ENCODE assay signal across 16 cellular contexts in genomic region chr2:150916997-150917396, GRCh38.
DNase-seq lines count a peak whose midpoint lies in the region; ATAC-seq and TF ChIP-seq lines count a peak whose summit lies in the region.
"Had no signal": no experiment of that assay in that cellular context is flagged by ENCODE, and none has a peak within 500 bp of the region (broad histone marks: within the 10 kb centered on the region; RNA-seq: fewer than 3 reads in every experiment).

No MANE protein-coding gene starts in this region.

- H3K36me3 Mint-ChIP-seq in activated CD4-positive, alpha-beta memory T cell treated with anti-CD3 and anti-CD28 coated beads for 36 hours, result no peaks in the 10 kb centered on the region
- H3K36me3 Mint-ChIP-seq: CD4-positive, CD25-positive, alpha-beta regulatory T cell had no signal

- H3K27me3 Mint-ChIP-seq in activated CD4-positive, alpha-beta memory T cell treated with anti-CD3 and anti-CD28 coated beads for 36 hours, result no peaks in the 10 kb centered on the region
- H3K27me3 Mint-ChIP-seq: CD4-positive, CD25-positive, alpha-beta regulatory T cell had no signal

- H3K27me3 ChIP-seq in foreskin keratinocyte, result no peaks in the 10 kb centered on the region
- H3K27me3 ChIP-seq: adrenal gland had no signal

- no peaks in the 10 kb centered on the region for H3K9me3 Mint-ChIP-seq in activated CD4-positive, alpha-beta memory T cell treated with anti-CD3 and anti-CD28 coated beads for 36 hours

- no peak overlapping the region for H3K4me3 Mint-ChIP-seq in activated CD4-positive, alpha-beta memory T cell treated with anti-CD3 and anti-CD28 coated beads for 36 hours
- H3K4me3 Mint-ChIP-seq: CD4-positive, CD25-positive, alpha-beta regulatory T cell had no signal

- POLR2A ChIA-PET in activated CD4-positive, alpha-beta memory T cell treated with anti-CD3 and anti-CD28 coated beads for 36 hours (lab: Charles Lee), result no interaction called here

- peak; percentile 35 for ATAC-seq in GM18868 (IDR thresholded peaks at IDR 0.05; ENCODE audit: unreplicated experiment)
- ATAC-seq in foreskin keratinocyte, result peak; percentile 81

- TF ChIP-seq CTCF in foreskin keratinocyte (conservative IDR thresholded peaks at IDR 0.05), result no peak

- H3K4me1 ChIP-seq in foreskin keratinocyte, result peaks cover 8% of the 10 kb centered on the region
- H3K4me1 ChIP-seq: adrenal gland had no signal

- DNase-seq in A172 (ENCODE audit: low spot score) (peak; percentile 24), LHCN-M2 (ENCODE audit: low read depth) (peak; percentile 42), foreskin keratinocyte (peak in 1 of 2 donors; percentile 46), DMS79 treated with DMSO at 0.1 percent for 48 hours (lab: John Stamatoyannopoulos, UW) (no peak), T1000 (lab: John Stamatoyannopoulos, UW) (no peak)
- DNase-seq in activated CD4-positive, alpha-beta memory T cell treated with anti-CD3 and anti-CD28 coated beads for 36 hours, result no peak
- DNase-seq in activated CD8-positive, alpha-beta memory T cell treated with anti-CD3 and anti-CD28 coated beads for 24 hours, result no peak
- DNase-seq: activated CD4-positive, alpha-beta T cell treated with anti-CD3 and anti-CD28 coated beads for 48 hours; activated effector memory CD4-positive, alpha-beta T cell treated with Interleukin-2 at 50 U/mL for 16 hours; adrenal gland; caudate nucleus; CD4-positive, CD25-positive, alpha-beta regulatory T cell; MM.1S; NCI-H2029; NCI-H510A had no signal

- CTCF ChIA-PET in activated CD4-positive, alpha-beta memory T cell treated with anti-CD3 and anti-CD28 coated beads for 36 hours (lab: Charles Lee), result no interaction called here

- H3K27ac ChIP-seq in foreskin keratinocyte, result no peak overlapping the region
- H3K27ac ChIP-seq: adrenal gland had no signal

- intact Hi-C loops in activated CD4-positive, alpha-beta memory T cell treated with anti-CD3 and anti-CD28 coated beads for 36 hours (cut with micrococcal nuclease), result no loop called here

- H3K4me1 Mint-ChIP-seq in activated CD4-positive, alpha-beta memory T cell treated with anti-CD3 and anti-CD28 coated beads for 36 hours (ENCODE audit: low read depth), result no peaks in the 10 kb centered on the region
- H3K4me1 Mint-ChIP-seq: CD4-positive, CD25-positive, alpha-beta regulatory T cell had no signal

- no peak overlapping the region for H3K27ac Mint-ChIP-seq in activated CD4-positive, alpha-beta memory T cell treated with anti-CD3 and anti-CD28 coated beads for 36 hours
- H3K27ac Mint-ChIP-seq: CD4-positive, CD25-positive, alpha-beta regulatory T cell had no signal

Comparison
In these comparisons a context has a peak if more than half of its experiments do, and no peak if none do; other contexts are left out.
1. DNase-seq: peak in A172 (single experiment) and LHCN-M2 (single experiment); none in DMS79 treated with DMSO at 0.1 percent for 48 hours (single experiment), T1000 (single experiment), activated CD4-positive, alpha-beta memory T cell treated with anti-CD3 and anti-CD28 coated beads for 36 hours (single experiment) and activated CD8-positive, alpha-beta memory T cell treated with anti-CD3 and anti-CD28 coated beads for 24 hours (single experiment).